In the genomic region with DNA sequence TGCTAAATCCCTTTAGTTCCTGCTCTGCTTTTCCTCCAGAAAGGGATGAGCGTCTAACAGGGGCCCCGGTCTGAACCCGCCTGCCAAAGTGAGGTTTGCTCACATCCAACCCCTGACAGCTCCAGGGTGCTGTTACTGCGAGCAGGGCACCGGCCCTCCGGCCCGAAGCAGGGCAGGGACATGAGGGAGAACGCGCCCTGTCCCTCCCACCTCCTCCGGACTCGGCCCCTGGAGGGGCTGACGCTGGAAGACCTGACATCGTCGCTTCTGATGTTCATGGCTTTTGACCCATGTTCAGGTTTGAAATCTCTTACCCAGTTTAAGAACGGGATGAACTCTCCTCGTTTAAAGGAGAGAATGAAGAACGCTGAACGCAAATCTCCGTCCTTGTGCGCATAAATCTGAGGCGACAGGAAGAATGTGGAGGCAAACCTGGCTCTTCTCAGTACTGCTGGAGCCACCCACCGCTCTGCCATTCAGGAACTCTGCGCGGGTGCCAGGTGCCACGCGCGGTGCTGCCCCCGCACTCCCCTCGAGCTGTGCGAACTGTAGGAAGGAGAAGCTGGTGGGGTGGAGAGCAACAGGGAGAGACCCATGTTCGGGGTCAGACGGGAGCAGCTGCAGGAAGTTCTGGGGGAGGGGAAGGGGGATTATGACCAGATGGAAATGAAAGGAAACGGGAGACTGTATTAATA, we compare ENCODE assay signal across 8 cellular contexts.
A peak's percentile ranks its signal among the peaks of the same experiment; 100 is the strongest.
DNase-seq lines count a peak whose midpoint lies in the region; ATAC-seq, FAIRE-seq and TF ChIP-seq lines count a peak whose summit lies in the region.

No MANE protein-coding gene starts in this region.

- H3K27me3 Mint-ChIP-seq in activated naive CD8-positive, alpha-beta T cell treated with anti-CD3 and anti-CD28 coated beads, Interleukin-2, amount 50 U/mL, for 24 hours = no peaks in the 10 kb centered on the region

- TF ChIP-seq CTCF in KMS-11 (conservative IDR thresholded peaks at IDR 0.05; ENCODE audit: low read depth, low read length) = no peak

- peak overlapping the region; percentile 22 for H3K4me3 ChIP-seq in KMS-11 (IDR thresholded peaks at IDR 0.05; ENCODE audit: insufficient read depth, low read depth, low read length)
- peak overlapping the region; percentile 72 for H3K4me3 ChIP-seq in iPS-11a (ENCODE audit: low read depth, low read length)
- peak overlapping the region; percentile 62 for H3K4me3 ChIP-seq in skeletal muscle cell (ENCODE audit: low read depth, low read length)

- peaks cover 31% of the 10 kb centered on the region for H3K4me1 ChIP-seq in KMS-11 (ENCODE audit: low read depth, poor library complexity, severe bottlenecking)

- H3K9ac ChIP-seq in KMS-11 = peak overlapping the region; percentile 52; the same call in 1 of the 2 replicates

- H3K27ac Mint-ChIP-seq in activated naive CD8-positive, alpha-beta T cell treated with anti-CD3 and anti-CD28 coated beads, Interleukin-2, amount 50 U/mL, for 24 hours = peak overlapping the region; percentile 98

- H3K79me2 ChIP-seq in KMS-11 (ENCODE audit: insufficient read depth, low read depth) = peaks cover 41% of the 10 kb centered on the region

- H3K4me1 Mint-ChIP-seq in activated naive CD8-positive, alpha-beta T cell treated with anti-CD3 and anti-CD28 coated beads, Interleukin-2, amount 50 U/mL, for 24 hours = peaks cover 54% of the 10 kb centered on the region

- H3K9me3 Mint-ChIP-seq in activated naive CD8-positive, alpha-beta T cell treated with anti-CD3 and anti-CD28 coated beads, Interleukin-2, amount 50 U/mL, for 24 hours = no peaks in the 10 kb centered on the region

- peaks cover 25% of the 10 kb centered on the region; the same call in 1 of the 2 replicates for H3K36me3 ChIP-seq in KMS-11 (ENCODE audit: insufficient read depth)

- H3K4me2 ChIP-seq in KMS-11 = peak overlapping the region; percentile 59

- no peaks in the 10 kb centered on the region for H3K27me3 ChIP-seq in KMS-11 (ENCODE audit: insufficient read depth, low read depth)

- peak overlapping the region; percentile 71 for H2AFZ ChIP-seq in KMS-11 (ENCODE audit: low read depth)

- no peak for FAIRE-seq in urothelium cell line (lab: Jason Lieb, UNC)

- H3K4me3 Mint-ChIP-seq in activated naive CD8-positive, alpha-beta T cell treated with anti-CD3 and anti-CD28 coated beads, Interleukin-2, amount 50 U/mL, for 24 hours = peak overlapping the region; percentile 99

- H3K36me3 Mint-ChIP-seq in activated naive CD8-positive, alpha-beta T cell treated with anti-CD3 and anti-CD28 coated beads, Interleukin-2, amount 50 U/mL, for 24 hours (ENCODE audit: low read depth) = peaks cover 59% of the 10 kb centered on the region

- peak; percentile 45 for DNase-seq in COLO668 (lab: John Stamatoyannopoulos, UW; ENCODE audit: unreplicated experiment)
- DNase-seq in activated naive CD8-positive, alpha-beta T cell treated with anti-CD3 and anti-CD28 coated beads, Interleukin-2, amount 50 U/mL, for 24 hours = peak; percentile 21
- DNase-seq in skeletal muscle cell (ENCODE audit: low read depth) = no peak
- no peak for DNase-seq in urothelium cell line (ENCODE audit: low spot score)

- H4K20me1 ChIP-seq in KMS-11 (ENCODE audit: insufficient read depth) = no peaks in the 10 kb centered on the region

- ATAC-seq in GM19395 (IDR thresholded peaks at IDR 0.05; ENCODE audit: unreplicated experiment) (peak; percentile 29), GM21825 (IDR thresholded peaks at IDR 0.05; ENCODE audit: unreplicated experiment) (no peak)
- ATAC-seq in activated naive CD8-positive, alpha-beta T cell treated with anti-CD3 and anti-CD28 coated beads, Interleukin-2, amount 50 U/mL, for 24 hours = peak; percentile 9

- H3K27ac ChIP-seq in KMS-11 = peak overlapping the region; percentile 37; the same call in 1 of the 2 replicates

Comparison
In these comparisons a context has a peak if more than half of its experiments do, and no peak if none do; other contexts are left out.
1. DNase-seq: peak in COLO668 (single experiment) and activated naive CD8-positive, alpha-beta T cell treated with anti-CD3 and anti-CD28 coated beads, Interleukin-2, amount 50 U/mL, for 24 hours (single experiment); none in skeletal muscle cell (single experiment) and urothelium cell line (single experiment).
2. H3K4me3 ChIP-seq: peak in every context shown above with its lines; median percentile 72 in iPS-11a; 62 in skeletal muscle cell; 22 in KMS-11.